18 cellular contexts compared by ENCODE assay signal in the genomic region with DNA sequence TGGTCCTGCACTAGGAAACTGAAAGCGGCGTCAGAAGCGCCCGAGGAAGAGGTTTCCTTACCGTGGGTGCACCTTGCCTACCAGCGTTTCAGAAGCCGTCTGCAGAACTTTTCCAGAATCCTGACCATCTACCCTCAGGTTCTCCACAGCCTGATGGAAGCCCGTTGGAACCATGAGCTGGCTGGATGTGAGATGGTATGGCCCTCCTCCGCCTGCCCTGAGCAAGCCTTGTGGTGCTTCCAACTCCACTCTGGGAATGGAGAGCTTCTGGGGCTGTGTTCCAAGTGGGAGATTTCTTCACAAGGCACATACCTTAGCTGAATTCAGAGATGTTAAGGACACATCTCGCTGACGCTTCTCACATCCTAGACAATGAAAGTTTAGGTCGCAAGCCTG. TPM values are rescaled to one million over a fixed set of nuclear protein-coding genes. Genes with fewer than 3 reads are reported as not detected.
DNase-seq lines count a peak whose midpoint lies in the region; ATAC-seq and TF ChIP-seq lines count a peak whose summit lies in the region.
"Had no signal": no experiment of that assay in that cellular context is flagged by ENCODE, and none has a peak within 500 bp of the region (broad histone marks: within the 10 kb centered on the region; RNA-seq: fewer than 3 reads in every experiment).

No MANE protein-coding gene starts in this region.

- H3K27ac Mint-ChIP-seq in activated T-cell treated with anti-CD3 and anti-CD28 coated beads, Interleukin-2, amount 50 U/mL, for 24 hours = peak overlapping the region; percentile 71
- H3K27ac Mint-ChIP-seq in activated T-cell treated with anti-CD3 and anti-CD28 coated beads, Interleukin-2, amount 50 U/mL, for 72 hours = no peak overlapping the region
- H3K27ac Mint-ChIP-seq: HFFc6 had no signal

- no peaks in the 10 kb centered on the region for H3K9me3 ChIP-seq in right cardiac atrium (ENCODE audit: control insufficient read depth, low read length)
- H3K9me3 ChIP-seq in tibial nerve = no peaks in the 10 kb centered on the region

- TF ChIP-seq POLR2A in tibial nerve (IDR thresholded peaks at IDR 0.05) = no peak

- no peak for TF ChIP-seq EP300 in tibial nerve (IDR thresholded peaks at IDR 0.05)

- intact Hi-C loops in right cardiac atrium (cut with DNase I) = no loop called here

- H3K27me3 Mint-ChIP-seq in activated T-cell treated with anti-CD3 and anti-CD28 coated beads, Interleukin-2, amount 50 U/mL, for 24 hours = no peaks in the 10 kb centered on the region
- H3K27me3 Mint-ChIP-seq in activated T-cell treated with anti-CD3 and anti-CD28 coated beads, Interleukin-2, amount 50 U/mL, for 72 hours (ENCODE audit: low read depth) = no peaks in the 10 kb centered on the region

- no peak for ATAC-seq in activated T-cell treated with anti-CD3 and anti-CD28 coated beads, Interleukin-2, amount 50 U/mL, for 72 hours (replicated peaks in 1 of 2)
- ATAC-seq in right cardiac atrium = peak; percentile 32 to 36
- ATAC-seq in GM18520 (IDR thresholded peaks at IDR 0.05; ENCODE audit: unreplicated experiment) = no peak

- H3K4me1 Mint-ChIP-seq in activated T-cell treated with anti-CD3 and anti-CD28 coated beads, Interleukin-2, amount 50 U/mL, for 24 hours (ENCODE audit: low read depth) = no peaks in the 10 kb centered on the region
- no peaks in the 10 kb centered on the region for H3K4me1 Mint-ChIP-seq in activated T-cell treated with anti-CD3 and anti-CD28 coated beads, Interleukin-2, amount 50 U/mL, for 72 hours (ENCODE audit: low read depth)

- no peak for DNase-seq in activated T-cell treated with anti-CD3 and anti-CD28 coated beads, Interleukin-2, amount 50 U/mL, for 24 hours
- DNase-seq in activated T-cell treated with anti-CD3 and anti-CD28 coated beads, Interleukin-2, amount 50 U/mL, for 72 hours = no peak
- DNase-seq in fibroblast of mammary gland (ENCODE audit: low read depth) (peak; percentile 47), right cardiac atrium (no peak), tibial nerve (ENCODE audit: low spot score in 2 of 2) (no peak), retina (no peak), GM03348 (ENCODE audit: low spot score) (no peak)
- DNase-seq: AML-193, H7, KBM-7, NCI-H1105 treated with DMSO at 0.1 percent for 48 hours, NCI-H1694, NCI-H510A treated with DMSO at 0.1 percent for 48 hours, NCI-H774 had no signal

- no peaks in the 10 kb centered on the region for H3K9me3 Mint-ChIP-seq in activated T-cell treated with anti-CD3 and anti-CD28 coated beads, Interleukin-2, amount 50 U/mL, for 24 hours
- no peaks in the 10 kb centered on the region for H3K9me3 Mint-ChIP-seq in activated T-cell treated with anti-CD3 and anti-CD28 coated beads, Interleukin-2, amount 50 U/mL, for 72 hours
- H3K9me3 Mint-ChIP-seq: HFFc6 had no signal

- H3K36me3 Mint-ChIP-seq in activated T-cell treated with anti-CD3 and anti-CD28 coated beads, Interleukin-2, amount 50 U/mL, for 24 hours (ENCODE audit: low read depth) = peaks cover 99% of the 10 kb centered on the region
- H3K36me3 Mint-ChIP-seq in activated T-cell treated with anti-CD3 and anti-CD28 coated beads, Interleukin-2, amount 50 U/mL, for 72 hours (ENCODE audit: insufficient read depth in 2 of 2) = peaks cover 24 to 63% of the 10 kb centered on the region in 2 donors

- H3K36me3 ChIP-seq in tibial nerve = peaks cover 11 to 94% (median 51%) of the 10 kb centered on the region in 3 donors

- H3K27ac ChIP-seq in right cardiac atrium (ENCODE audit: low read length) (no peak overlapping the region), tibial nerve (peak overlapping the region in 3 of 4 donors; percentile 19 to 72 (median 53))
- H3K27ac ChIP-seq: 22Rv1, C4-2B had no signal

- no peak overlapping the region for H3K4me3 Mint-ChIP-seq in activated T-cell treated with anti-CD3 and anti-CD28 coated beads, Interleukin-2, amount 50 U/mL, for 24 hours
- H3K4me3 Mint-ChIP-seq in activated T-cell treated with anti-CD3 and anti-CD28 coated beads, Interleukin-2, amount 50 U/mL, for 72 hours = no peak overlapping the region
- H3K4me3 Mint-ChIP-seq: HFFc6 had no signal

- no peak for TF ChIP-seq CTCF in fibroblast of mammary gland (conservative IDR thresholded peaks at IDR 0.05; ENCODE audit: control insufficient read depth, insufficient read depth, low read depth, low read length)
- no peak for TF ChIP-seq CTCF in tibial nerve (IDR thresholded peaks at IDR 0.05)

- H3K27me3 ChIP-seq in right cardiac atrium (ENCODE audit: control insufficient read depth, insufficient read depth) = no peaks in the 10 kb centered on the region
- no peaks in the 10 kb centered on the region for H3K27me3 ChIP-seq in tibial nerve

- 73% methylated on average over 12 of the region's 12 CpGs for WGBS in right cardiac atrium
- WGBS in tibial nerve, 2 donors = 64 to 66% methylated on average over 12 of the region's 12 CpGs

- H3K4me3 ChIP-seq in fibroblast of mammary gland (ENCODE audit: control insufficient read depth, low read depth, low read length) (no peak overlapping the region), right cardiac atrium (ENCODE audit: low read length) (no peak overlapping the region), tibial nerve (no peak overlapping the region)

- H3K4me1 ChIP-seq in right cardiac atrium (ENCODE audit: control insufficient read depth, insufficient read depth, low read length) (no peaks in the 10 kb centered on the region), tibial nerve (peaks cover 0 to 21% (median 0%) of the 10 kb centered on the region in 4 donors)

RNA-seq across cellular contexts. Expression of a gene that starts 51.8 kb away (rescaled TPM):
- 10 to 100 TPM; 25.3 to 29.0 TPM for total RNA-seq in activated T-cell treated with anti-CD3 and anti-CD28 coated beads, Interleukin-2, amount 50 U/mL, for 72 hours
- total RNA-seq in right cardiac atrium (10 to 100 TPM in 2 of 4 donors, 1 to 10 TPM in 2; 8.7 to 12.1 (median 10.7) TPM), tibial nerve (10 to 100 TPM in 3 of 4 donors, 1 to 10 TPM in 1; 9.8 to 30.3 (median 16.6) TPM)
- polyA plus RNA-seq in right cardiac atrium = 7.8 TPM

Comparison
In these comparisons a context has a peak if more than half of its experiments do, and no peak if none do; other contexts are left out.
1. ATAC-seq: peak in right cardiac atrium (2 of 2); none in activated T-cell treated with anti-CD3 and anti-CD28 coated beads, Interleukin-2, amount 50 U/mL, for 72 hours (0 of 2) and GM18520 (single experiment).